16 cellular contexts compared by ENCODE assay signal in genomic region chr15:101185770-101186169, GRCh38.
DNase-seq lines count a peak whose midpoint lies in the region; ATAC-seq, FAIRE-seq and TF ChIP-seq lines count a peak whose summit lies in the region.
"Had no signal": no experiment of that assay in that cellular context is flagged by ENCODE, and none has a peak within 500 bp of the region (broad histone marks: within the 10 kb centered on the region; RNA-seq: fewer than 3 reads in every experiment).

No MANE protein-coding gene starts in this region.

- POLR2A ChIA-PET in HEK293 (lab: Yijun Ruan, JAX), result no interaction called here

- H3K4me3 ChIP-seq in HEK293 (ENCODE audit: low read depth, low read length), result no peak overlapping the region
- no peak overlapping the region for H3K4me3 ChIP-seq in astrocyte (ENCODE audit: insufficient read depth, low read depth, low read length)
- no peak overlapping the region for H3K4me3 ChIP-seq in osteoblast (ENCODE audit: insufficient read depth, low read length)

- peak overlapping the region; percentile 8 for H3K27ac Mint-ChIP-seq in activated T-cell treated with anti-CD3 and anti-CD28 coated beads, Interleukin-2, amount 50 U/mL, for 72 hours
- no peak overlapping the region for H3K27ac Mint-ChIP-seq in astrocyte (ENCODE audit: unreplicated experiment)
- H3K27ac Mint-ChIP-seq: IgD-negative memory B cell had no signal

- peaks cover 82% of the 10 kb centered on the region for H3K4me1 Mint-ChIP-seq in activated T-cell treated with anti-CD3 and anti-CD28 coated beads, Interleukin-2, amount 50 U/mL, for 72 hours (ENCODE audit: low read depth)
- peaks cover 50% of the 10 kb centered on the region for H3K4me1 Mint-ChIP-seq in astrocyte (ENCODE audit: low read depth, unreplicated experiment)

- H3K4me2 ChIP-seq in astrocyte (ENCODE audit: low read length) (no peak overlapping the region), osteoblast (ENCODE audit: insufficient read depth, low read length) (no peak overlapping the region)

- H3K79me2 ChIP-seq in astrocyte (ENCODE audit: insufficient read depth, low read length) (peaks cover 99% of the 10 kb centered on the region), osteoblast (ENCODE audit: insufficient read depth, low read length) (peaks cover 96% of the 10 kb centered on the region)

- TF ChIP-seq CTCF in HEK293 (tag by site-specific recombination; IDR thresholded peaks at IDR 0.05) (no peak), astrocyte (IDR thresholded peaks at IDR 0.05; ENCODE audit: insufficient read depth, low read depth, low read length) (no peak), osteoblast (IDR thresholded peaks at IDR 0.05; ENCODE audit: extremely low read depth, low read depth, low read length) (no peak)

- no peak for DNase-seq in activated T-cell treated with anti-CD3 and anti-CD28 coated beads, Interleukin-2, amount 50 U/mL, for 72 hours
- DNase-seq in activated T-cell treated with anti-CD3 and anti-CD28 coated beads for 4 hours, result no peak
- DNase-seq in astrocyte (ENCODE audit: low read depth), result no peak
- no peak for DNase-seq in osteoblast (ENCODE audit: insufficient read length, low spot score, missing footprints)
- no peak for DNase-seq in DMS53 (lab: John Stamatoyannopoulos, UW)
- DNase-seq in glomerular visceral epithelial cell (ENCODE audit: extremely low spot score), result no peak
- DNase-seq: C1 segment of cervical spinal cord, DMS 273 treated with DMSO at 0.1 percent for 48 hours, NCI-H2029, NCI-H2171 treated with DMSO at 0.1 percent for 48 hours, NCI-H510A had no signal

- H3K9me3 Mint-ChIP-seq in activated T-cell treated with anti-CD3 and anti-CD28 coated beads, Interleukin-2, amount 50 U/mL, for 72 hours, result no peaks in the 10 kb centered on the region
- H3K9me3 Mint-ChIP-seq in astrocyte (ENCODE audit: unreplicated experiment), result no peaks in the 10 kb centered on the region
- H3K9me3 Mint-ChIP-seq: IgD-negative memory B cell had no signal

- peaks cover 19% of the 10 kb centered on the region for H4K20me1 ChIP-seq in astrocyte (ENCODE audit: insufficient read depth, low read length)
- H4K20me1 ChIP-seq in osteoblast (ENCODE audit: insufficient read depth, low read length), result peaks cover 4% of the 10 kb centered on the region

- H2AFZ ChIP-seq in astrocyte (ENCODE audit: low read depth, low read length) (no peak overlapping the region), osteoblast (ENCODE audit: low read length) (no peak overlapping the region)

- H3K9me3 ChIP-seq in HEK293 (ENCODE audit: control insufficient read depth, insufficient read depth, low read depth, low read length) (no peaks in the 10 kb centered on the region), astrocyte (ENCODE audit: insufficient read depth, low read depth, low read length) (no peaks in the 10 kb centered on the region), osteoblast (ENCODE audit: low read depth, low read length) (no peaks in the 10 kb centered on the region)

- no peak for ATAC-seq in activated T-cell treated with anti-CD3 and anti-CD28 coated beads, Interleukin-2, amount 50 U/mL, for 72 hours (replicated peaks in 1 of 2)
- ATAC-seq in GM21737 (IDR thresholded peaks at IDR 0.05; ENCODE audit: unreplicated experiment), result no peak

- H3K36me3 Mint-ChIP-seq in activated T-cell treated with anti-CD3 and anti-CD28 coated beads, Interleukin-2, amount 50 U/mL, for 72 hours (ENCODE audit: insufficient read depth in 2 of 2), result peaks cover 7 to 12% of the 10 kb centered on the region in 2 donors
- H3K36me3 Mint-ChIP-seq in astrocyte (ENCODE audit: low read depth, unreplicated experiment), result peaks cover 8% of the 10 kb centered on the region

- H3K27me3 Mint-ChIP-seq in activated T-cell treated with anti-CD3 and anti-CD28 coated beads, Interleukin-2, amount 50 U/mL, for 72 hours (ENCODE audit: low read depth), result no peaks in the 10 kb centered on the region
- no peaks in the 10 kb centered on the region for H3K27me3 Mint-ChIP-seq in astrocyte (ENCODE audit: low read depth, unreplicated experiment)
- H3K27me3 Mint-ChIP-seq: IgD-negative memory B cell had no signal

- H3K36me3 ChIP-seq in HEK293 (ENCODE audit: control insufficient read depth in 2 of 2, insufficient read depth in 1 of 2, low read length in 2 of 2) (peaks cover 3 to 23% of the 10 kb centered on the region in 2 experiments; a peak in 2 of 3 replicates), astrocyte (ENCODE audit: insufficient read depth, low read length) (peaks cover 5% of the 10 kb centered on the region), osteoblast (ENCODE audit: insufficient read depth, low read length) (peaks cover 32% of the 10 kb centered on the region)

- no peak for FAIRE-seq in astrocyte (lab: Jason Lieb, UNC)
- FAIRE-seq: H54, RCC 7860 had no signal

- H3K4me1 ChIP-seq in HEK293 (ENCODE audit: control insufficient read depth, insufficient read depth, low read length) (no peaks in the 10 kb centered on the region; the same call in none of the 2 replicates), astrocyte (ENCODE audit: insufficient read depth, low read length) (peaks cover 41% of the 10 kb centered on the region), osteoblast (ENCODE audit: insufficient read depth, low read length) (peaks cover 45% of the 10 kb centered on the region)

- no peak overlapping the region for H3K4me3 Mint-ChIP-seq in activated T-cell treated with anti-CD3 and anti-CD28 coated beads, Interleukin-2, amount 50 U/mL, for 72 hours
- no peak overlapping the region for H3K4me3 Mint-ChIP-seq in astrocyte (ENCODE audit: unreplicated experiment)
- H3K4me3 Mint-ChIP-seq: IgD-negative memory B cell had no signal

- no peak overlapping the region for H3K9ac ChIP-seq in astrocyte (ENCODE audit: low read length)

- H3K27ac ChIP-seq in HEK293 (ENCODE audit: extremely low read depth, low read depth, low read length), result no peak overlapping the region
- peak overlapping the region; percentile 24 for H3K27ac ChIP-seq in astrocyte (ENCODE audit: low read depth, low read length)
- peak overlapping the region; percentile 99 for H3K27ac ChIP-seq in osteoblast (ENCODE audit: low read depth, low read length)

- CTCF ChIA-PET in HEK293 (lab: Yijun Ruan, JAX), result interaction anchor here (0.6 kb wide), 1 partner anchor 9 kb away, joined by 3 read pairs; no protein-coding TSS in a partner anchor

- H3K27me3 ChIP-seq in astrocyte (ENCODE audit: insufficient read depth, low read length) (no peaks in the 10 kb centered on the region), osteoblast (ENCODE audit: insufficient read depth, low read length) (no peaks in the 10 kb centered on the region)

TF ChIP-seq in HEK293, 187 proteins besides CTCF, POLR2A, EP300 and RAD21:
- TF ChIP-seq HOXC10 (CRISPR knock-in tag; IDR thresholded peaks at IDR 0.05) (no peak), ZFP41 (tag by site-specific recombination; IDR thresholded peaks at IDR 0.05; ENCODE audit: borderline replicate concordance) (no peak), EGR2 (tag by site-specific recombination; IDR thresholded peaks at IDR 0.05; ENCODE audit: low read depth) (0 out of 2 replicates have a peak, but pooled peaks have one; percentile 23)
